Comparison of ENCODE assay signal across 1 cellular context in the genomic region with DNA sequence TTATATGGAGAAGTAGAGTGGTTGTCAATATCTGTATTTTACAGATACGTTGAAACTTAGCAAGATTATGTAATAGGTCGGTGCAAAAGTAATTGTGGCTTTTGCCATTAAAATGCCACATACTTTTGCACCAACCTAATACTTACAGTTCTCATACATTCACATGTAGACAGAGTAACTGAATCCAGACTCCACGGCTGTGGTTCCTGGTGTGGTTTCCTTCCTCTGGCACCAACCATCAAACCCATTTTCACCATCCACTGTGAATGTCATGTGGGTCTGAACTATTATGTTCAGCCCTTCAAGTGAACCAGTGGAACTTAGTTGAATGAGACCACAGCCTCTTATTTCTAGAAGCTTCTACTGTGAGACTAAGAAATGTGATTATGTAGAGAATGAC.
TF ChIP-seq lines count a peak whose summit lies in the region.

No MANE protein-coding gene starts in this region.

TF ChIP-seq in IMR-90, 13 proteins besides CTCF, POLR2A, EP300 and RAD21:
- TF ChIP-seq MXI1 (IDR thresholded peaks at IDR 0.05; ENCODE audit: borderline replicate concordance, low read depth, low read length) (no peak), RFX5 (IDR thresholded peaks at IDR 0.05; ENCODE audit: low read depth, low read length) (no peak), NFE2L2 (IDR thresholded peaks at IDR 0.05; ENCODE audit: low read depth, low read length) (no peak), BHLHE40 (IDR thresholded peaks at IDR 0.05; ENCODE audit: low read depth, low read length) (no peak), MAFK (IDR thresholded peaks at IDR 0.05; ENCODE audit: low read depth, low read length) (no peak), FOS (IDR thresholded peaks at IDR 0.05; ENCODE audit: low read depth, low read length) (no peak), MAZ (IDR thresholded peaks at IDR 0.05; ENCODE audit: borderline replicate concordance, low read depth, low read length) (no peak), SMC3 (IDR thresholded peaks at IDR 0.05; ENCODE audit: low read depth, low read length) (no peak), CHD1 (IDR thresholded peaks at IDR 0.05; ENCODE audit: low read depth, low read length) (no peak), CEBPB (IDR thresholded peaks at IDR 0.05; ENCODE audit: low read depth, low read length) (no peak), RCOR1 (IDR thresholded peaks at IDR 0.05; ENCODE audit: insufficient replicate concordance, low read length) (no peak)
- TF ChIP-seq, protein P1, sequence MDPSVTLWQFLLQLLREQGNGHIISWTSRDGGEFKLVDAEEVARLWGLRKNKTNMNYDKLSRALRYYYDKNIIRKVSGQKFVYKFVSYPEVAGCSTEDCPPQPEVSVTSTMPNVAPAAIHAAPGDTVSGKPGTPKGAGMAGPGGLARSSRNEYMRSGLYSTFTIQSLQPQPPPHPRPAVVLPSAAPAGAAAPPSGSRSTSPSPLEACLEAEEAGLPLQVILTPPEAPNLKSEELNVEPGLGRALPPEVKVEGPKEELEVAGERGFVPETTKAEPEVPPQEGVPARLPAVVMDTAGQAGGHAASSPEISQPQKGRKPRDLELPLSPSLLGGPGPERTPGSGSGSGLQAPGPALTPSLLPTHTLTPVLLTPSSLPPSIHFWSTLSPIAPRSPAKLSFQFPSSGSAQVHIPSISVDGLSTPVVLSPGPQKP (IDR thresholded peaks at IDR 0.05; ENCODE audit: borderline replicate concordance, low read depth, low read length) = no peak
- TF ChIP-seq, protein P2, sequence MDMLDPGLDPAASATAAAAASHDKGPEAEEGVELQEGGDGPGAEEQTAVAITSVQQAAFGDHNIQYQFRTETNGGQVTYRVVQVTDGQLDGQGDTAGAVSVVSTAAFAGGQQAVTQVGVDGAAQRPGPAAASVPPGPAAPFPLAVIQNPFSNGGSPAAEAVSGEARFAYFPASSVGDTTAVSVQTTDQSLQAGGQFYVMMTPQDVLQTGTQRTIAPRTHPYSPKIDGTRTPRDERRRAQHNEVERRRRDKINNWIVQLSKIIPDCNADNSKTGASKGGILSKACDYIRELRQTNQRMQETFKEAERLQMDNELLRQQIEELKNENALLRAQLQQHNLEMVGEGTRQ (IDR thresholded peaks at IDR 0.05; ENCODE audit: low read depth, low read length) = no peak
